In the genomic region with DNA sequence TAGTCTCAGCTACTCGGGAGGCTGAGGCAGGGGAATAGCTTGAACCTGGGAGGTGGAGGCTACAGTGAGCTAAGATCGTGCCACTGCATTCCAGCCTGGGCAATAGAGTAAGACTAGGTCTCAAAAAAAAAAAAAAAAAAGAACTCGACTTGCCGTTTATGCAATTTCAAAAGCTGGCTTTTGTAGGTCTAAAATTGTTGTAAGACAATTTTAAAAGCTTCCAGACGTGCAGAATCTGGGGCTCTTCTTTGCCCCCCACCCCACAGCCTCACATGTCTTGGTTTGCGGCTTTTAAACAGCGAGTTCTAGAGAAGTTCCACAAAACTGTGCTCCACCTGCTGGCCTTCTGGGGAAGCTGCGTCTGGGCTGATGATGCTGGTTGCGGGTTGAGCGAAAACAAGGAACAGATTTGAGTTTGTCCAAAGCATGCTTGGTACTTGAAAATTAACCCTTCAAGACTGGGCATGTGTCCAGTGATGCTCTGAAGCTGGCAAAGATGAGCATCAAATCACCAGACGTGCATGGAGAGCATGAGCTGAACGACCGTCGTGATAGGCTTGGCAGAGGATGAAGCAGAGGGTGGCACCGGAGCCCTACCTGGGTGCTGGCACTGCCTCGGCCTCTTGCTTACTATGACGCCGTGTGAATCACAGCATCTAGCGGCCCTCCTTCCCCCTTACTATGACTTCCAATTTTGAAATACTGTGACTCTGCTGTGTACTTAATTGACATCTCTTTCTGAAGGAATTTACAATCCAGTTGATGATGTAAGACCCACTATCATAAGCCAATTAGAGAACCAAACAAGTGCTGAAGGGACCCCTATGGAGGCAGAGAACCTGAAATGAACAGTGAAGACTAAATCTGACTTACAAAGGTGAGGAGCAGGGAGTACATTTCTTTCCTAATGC, we compare ENCODE assay signal across 1 cellular context.
TF ChIP-seq lines count a peak whose summit lies in the region.

No MANE protein-coding gene starts in this region.

TF ChIP-seq in K562, 482 proteins besides CTCF, POLR2A, EP300 and RAD21 (continued from another document and continues in another):
- TF ChIP-seq, protein P1, sequence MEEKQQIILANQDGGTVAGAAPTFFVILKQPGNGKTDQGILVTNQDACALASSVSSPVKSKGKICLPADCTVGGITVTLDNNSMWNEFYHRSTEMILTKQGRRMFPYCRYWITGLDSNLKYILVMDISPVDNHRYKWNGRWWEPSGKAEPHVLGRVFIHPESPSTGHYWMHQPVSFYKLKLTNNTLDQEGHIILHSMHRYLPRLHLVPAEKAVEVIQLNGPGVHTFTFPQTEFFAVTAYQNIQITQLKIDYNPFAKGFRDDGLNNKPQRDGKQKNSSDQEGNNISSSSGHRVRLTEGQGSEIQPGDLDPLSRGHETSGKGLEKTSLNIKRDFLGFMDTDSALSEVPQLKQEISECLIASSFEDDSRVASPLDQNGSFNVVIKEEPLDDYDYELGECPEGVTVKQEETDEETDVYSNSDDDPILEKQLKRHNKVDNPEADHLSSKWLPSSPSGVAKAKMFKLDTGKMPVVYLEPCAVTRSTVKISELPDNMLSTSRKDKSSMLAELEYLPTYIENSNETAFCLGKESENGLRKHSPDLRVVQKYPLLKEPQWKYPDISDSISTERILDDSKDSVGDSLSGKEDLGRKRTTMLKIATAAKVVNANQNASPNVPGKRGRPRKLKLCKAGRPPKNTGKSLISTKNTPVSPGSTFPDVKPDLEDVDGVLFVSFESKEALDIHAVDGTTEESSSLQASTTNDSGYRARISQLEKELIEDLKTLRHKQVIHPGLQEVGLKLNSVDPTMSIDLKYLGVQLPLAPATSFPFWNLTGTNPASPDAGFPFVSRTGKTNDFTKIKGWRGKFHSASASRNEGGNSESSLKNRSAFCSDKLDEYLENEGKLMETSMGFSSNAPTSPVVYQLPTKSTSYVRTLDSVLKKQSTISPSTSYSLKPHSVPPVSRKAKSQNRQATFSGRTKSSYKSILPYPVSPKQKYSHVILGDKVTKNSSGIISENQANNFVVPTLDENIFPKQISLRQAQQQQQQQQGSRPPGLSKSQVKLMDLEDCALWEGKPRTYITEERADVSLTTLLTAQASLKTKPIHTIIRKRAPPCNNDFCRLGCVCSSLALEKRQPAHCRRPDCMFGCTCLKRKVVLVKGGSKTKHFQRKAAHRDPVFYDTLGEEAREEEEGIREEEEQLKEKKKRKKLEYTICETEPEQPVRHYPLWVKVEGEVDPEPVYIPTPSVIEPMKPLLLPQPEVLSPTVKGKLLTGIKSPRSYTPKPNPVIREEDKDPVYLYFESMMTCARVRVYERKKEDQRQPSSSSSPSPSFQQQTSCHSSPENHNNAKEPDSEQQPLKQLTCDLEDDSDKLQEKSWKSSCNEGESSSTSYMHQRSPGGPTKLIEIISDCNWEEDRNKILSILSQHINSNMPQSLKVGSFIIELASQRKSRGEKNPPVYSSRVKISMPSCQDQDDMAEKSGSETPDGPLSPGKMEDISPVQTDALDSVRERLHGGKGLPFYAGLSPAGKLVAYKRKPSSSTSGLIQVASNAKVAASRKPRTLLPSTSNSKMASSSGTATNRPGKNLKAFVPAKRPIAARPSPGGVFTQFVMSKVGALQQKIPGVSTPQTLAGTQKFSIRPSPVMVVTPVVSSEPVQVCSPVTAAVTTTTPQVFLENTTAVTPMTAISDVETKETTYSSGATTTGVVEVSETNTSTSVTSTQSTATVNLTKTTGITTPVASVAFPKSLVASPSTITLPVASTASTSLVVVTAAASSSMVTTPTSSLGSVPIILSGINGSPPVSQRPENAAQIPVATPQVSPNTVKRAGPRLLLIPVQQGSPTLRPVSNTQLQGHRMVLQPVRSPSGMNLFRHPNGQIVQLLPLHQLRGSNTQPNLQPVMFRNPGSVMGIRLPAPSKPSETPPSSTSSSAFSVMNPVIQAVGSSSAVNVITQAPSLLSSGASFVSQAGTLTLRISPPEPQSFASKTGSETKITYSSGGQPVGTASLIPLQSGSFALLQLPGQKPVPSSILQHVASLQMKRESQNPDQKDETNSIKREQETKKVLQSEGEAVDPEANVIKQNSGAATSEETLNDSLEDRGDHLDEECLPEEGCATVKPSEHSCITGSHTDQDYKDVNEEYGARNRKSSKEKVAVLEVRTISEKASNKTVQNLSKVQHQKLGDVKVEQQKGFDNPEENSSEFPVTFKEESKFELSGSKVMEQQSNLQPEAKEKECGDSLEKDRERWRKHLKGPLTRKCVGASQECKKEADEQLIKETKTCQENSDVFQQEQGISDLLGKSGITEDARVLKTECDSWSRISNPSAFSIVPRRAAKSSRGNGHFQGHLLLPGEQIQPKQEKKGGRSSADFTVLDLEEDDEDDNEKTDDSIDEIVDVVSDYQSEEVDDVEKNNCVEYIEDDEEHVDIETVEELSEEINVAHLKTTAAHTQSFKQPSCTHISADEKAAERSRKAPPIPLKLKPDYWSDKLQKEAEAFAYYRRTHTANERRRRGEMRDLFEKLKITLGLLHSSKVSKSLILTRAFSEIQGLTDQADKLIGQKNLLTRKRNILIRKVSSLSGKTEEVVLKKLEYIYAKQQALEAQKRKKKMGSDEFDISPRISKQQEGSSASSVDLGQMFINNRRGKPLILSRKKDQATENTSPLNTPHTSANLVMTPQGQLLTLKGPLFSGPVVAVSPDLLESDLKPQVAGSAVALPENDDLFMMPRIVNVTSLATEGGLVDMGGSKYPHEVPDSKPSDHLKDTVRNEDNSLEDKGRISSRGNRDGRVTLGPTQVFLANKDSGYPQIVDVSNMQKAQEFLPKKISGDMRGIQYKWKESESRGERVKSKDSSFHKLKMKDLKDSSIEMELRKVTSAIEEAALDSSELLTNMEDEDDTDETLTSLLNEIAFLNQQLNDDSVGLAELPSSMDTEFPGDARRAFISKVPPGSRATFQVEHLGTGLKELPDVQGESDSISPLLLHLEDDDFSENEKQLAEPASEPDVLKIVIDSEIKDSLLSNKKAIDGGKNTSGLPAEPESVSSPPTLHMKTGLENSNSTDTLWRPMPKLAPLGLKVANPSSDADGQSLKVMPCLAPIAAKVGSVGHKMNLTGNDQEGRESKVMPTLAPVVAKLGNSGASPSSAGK (IDR thresholded peaks at IDR 0.05), result no peak
- TF ChIP-seq, protein P2, sequence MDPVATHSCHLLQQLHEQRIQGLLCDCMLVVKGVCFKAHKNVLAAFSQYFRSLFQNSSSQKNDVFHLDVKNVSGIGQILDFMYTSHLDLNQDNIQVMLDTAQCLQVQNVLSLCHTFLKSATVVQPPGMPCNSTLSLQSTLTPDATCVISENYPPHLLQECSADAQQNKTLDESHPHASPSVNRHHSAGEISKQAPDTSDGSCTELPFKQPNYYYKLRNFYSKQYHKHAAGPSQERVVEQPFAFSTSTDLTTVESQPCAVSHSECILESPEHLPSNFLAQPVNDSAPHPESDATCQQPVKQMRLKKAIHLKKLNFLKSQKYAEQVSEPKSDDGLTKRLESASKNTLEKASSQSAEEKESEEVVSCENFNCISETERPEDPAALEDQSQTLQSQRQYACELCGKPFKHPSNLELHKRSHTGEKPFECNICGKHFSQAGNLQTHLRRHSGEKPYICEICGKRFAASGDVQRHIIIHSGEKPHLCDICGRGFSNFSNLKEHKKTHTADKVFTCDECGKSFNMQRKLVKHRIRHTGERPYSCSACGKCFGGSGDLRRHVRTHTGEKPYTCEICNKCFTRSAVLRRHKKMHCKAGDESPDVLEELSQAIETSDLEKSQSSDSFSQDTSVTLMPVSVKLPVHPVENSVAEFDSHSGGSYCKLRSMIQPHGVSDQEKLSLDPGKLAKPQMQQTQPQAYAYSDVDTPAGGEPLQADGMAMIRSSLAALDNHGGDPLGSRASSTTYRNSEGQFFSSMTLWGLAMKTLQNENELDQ (CRISPR knock-in tag; IDR thresholded peaks at IDR 0.05; ENCODE audit: borderline replicate concordance), result no peak
- TF ChIP-seq FOXA3 (CRISPR knock-in tag; conservative IDR thresholded peaks at IDR 0.05 in 1 of 2, IDR thresholded peaks at IDR 0.05 in 1 of 2) (no peak), CBX2 (IDR thresholded peaks at IDR 0.05; ENCODE audit: insufficient read depth, low read length, poor library complexity, severe bottlenecking) (no peak), HDGF (IDR thresholded peaks at IDR 0.05) (no peak), SMC3 (conservative IDR thresholded peaks at IDR 0.05; ENCODE audit: insufficient read depth, low read depth, low read length) (peak; percentile 85), ZNF224 (CRISPR knock-in tag; IDR thresholded peaks at IDR 0.05) (no peak), NR2F6 (CRISPR knock-in tag; IDR thresholded peaks at IDR 0.05) (no peak), SMAD2 (IDR thresholded peaks at IDR 0.05; ENCODE audit: low read depth, low read length) (no peak), U2AF2 (optimal IDR thresholded peaks at IDR 0.05; ENCODE audit: low read depth, low read length) (no peak), TCFL5 (CRISPR knock-in tag; conservative IDR thresholded peaks at IDR 0.05) (no peak), RBM17 (IDR thresholded peaks at IDR 0.05; ENCODE audit: borderline replicate concordance, low read depth, low read length) (no peak), PML (IDR thresholded peaks at IDR 0.05; ENCODE audit: low read length) (no peak), SIRT6 (IDR thresholded peaks at IDR 0.05; ENCODE audit: low read depth, low read length) (no peak), ZNF586 (CRISPR knock-in tag; conservative IDR thresholded peaks at IDR 0.05) (no peak), SP1 (CRISPR knock-in tag; IDR thresholded peaks at IDR 0.05) (0 out of 2 replicates have a peak, but pooled peaks have one; percentile 34), ZNF175 (CRISPR knock-in tag; IDR thresholded peaks at IDR 0.05; ENCODE audit: low read depth) (no peak), MYC (IDR thresholded peaks at IDR 0.05; ENCODE audit: low read depth, low read length) (0 out of 2 replicates have a peak, but pooled peaks have one; percentile 44), MYC (CRISPR knock-in tag; IDR thresholded peaks at IDR 0.05; ENCODE audit: borderline replicate concordance, low read depth) (no peak), XRCC3 (IDR thresholded peaks at IDR 0.05) (no peak), RB1 (IDR thresholded peaks at IDR 0.05; ENCODE audit: low read depth) (0 out of 2 replicates have a peak, but pooled peaks have one; percentile 14)
- TF ChIP-seq, protein P3, sequence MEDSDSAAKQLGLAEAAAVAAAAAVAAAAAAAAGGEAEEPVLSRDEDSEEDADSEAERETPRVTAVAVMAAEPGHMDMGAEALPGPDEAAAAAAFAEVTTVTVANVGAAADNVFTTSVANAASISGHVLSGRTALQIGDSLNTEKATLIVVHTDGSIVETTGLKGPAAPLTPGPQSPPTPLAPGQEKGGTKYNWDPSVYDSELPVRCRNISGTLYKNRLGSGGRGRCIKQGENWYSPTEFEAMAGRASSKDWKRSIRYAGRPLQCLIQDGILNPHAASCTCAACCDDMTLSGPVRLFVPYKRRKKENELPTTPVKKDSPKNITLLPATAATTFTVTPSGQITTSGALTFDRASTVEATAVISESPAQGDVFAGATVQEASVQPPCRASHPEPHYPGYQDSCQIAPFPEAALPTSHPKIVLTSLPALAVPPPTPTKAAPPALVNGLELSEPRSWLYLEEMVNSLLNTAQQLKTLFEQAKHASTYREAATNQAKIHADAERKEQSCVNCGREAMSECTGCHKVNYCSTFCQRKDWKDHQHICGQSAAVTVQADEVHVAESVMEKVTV (CRISPR knock-in tag; IDR thresholded peaks at IDR 0.05), result peak; percentile 69
- TF ChIP-seq, protein P4, sequence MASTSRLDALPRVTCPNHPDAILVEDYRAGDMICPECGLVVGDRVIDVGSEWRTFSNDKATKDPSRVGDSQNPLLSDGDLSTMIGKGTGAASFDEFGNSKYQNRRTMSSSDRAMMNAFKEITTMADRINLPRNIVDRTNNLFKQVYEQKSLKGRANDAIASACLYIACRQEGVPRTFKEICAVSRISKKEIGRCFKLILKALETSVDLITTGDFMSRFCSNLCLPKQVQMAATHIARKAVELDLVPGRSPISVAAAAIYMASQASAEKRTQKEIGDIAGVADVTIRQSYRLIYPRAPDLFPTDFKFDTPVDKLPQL (IDR thresholded peaks at IDR 0.05; ENCODE audit: extremely low read depth, insufficient read length), result no peak
- TF ChIP-seq, protein P5, sequence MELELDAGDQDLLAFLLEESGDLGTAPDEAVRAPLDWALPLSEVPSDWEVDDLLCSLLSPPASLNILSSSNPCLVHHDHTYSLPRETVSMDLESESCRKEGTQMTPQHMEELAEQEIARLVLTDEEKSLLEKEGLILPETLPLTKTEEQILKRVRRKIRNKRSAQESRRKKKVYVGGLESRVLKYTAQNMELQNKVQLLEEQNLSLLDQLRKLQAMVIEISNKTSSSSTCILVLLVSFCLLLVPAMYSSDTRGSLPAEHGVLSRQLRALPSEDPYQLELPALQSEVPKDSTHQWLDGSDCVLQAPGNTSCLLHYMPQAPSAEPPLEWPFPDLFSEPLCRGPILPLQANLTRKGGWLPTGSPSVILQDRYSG (tag; conservative IDR thresholded peaks at IDR 0.05; ENCODE audit: low read depth), result no peak
- TF ChIP-seq, protein P6, sequence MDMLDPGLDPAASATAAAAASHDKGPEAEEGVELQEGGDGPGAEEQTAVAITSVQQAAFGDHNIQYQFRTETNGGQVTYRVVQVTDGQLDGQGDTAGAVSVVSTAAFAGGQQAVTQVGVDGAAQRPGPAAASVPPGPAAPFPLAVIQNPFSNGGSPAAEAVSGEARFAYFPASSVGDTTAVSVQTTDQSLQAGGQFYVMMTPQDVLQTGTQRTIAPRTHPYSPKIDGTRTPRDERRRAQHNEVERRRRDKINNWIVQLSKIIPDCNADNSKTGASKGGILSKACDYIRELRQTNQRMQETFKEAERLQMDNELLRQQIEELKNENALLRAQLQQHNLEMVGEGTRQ (CRISPR knock-in tag; IDR thresholded peaks at IDR 0.05), result no peak
- TF ChIP-seq, protein P7, sequence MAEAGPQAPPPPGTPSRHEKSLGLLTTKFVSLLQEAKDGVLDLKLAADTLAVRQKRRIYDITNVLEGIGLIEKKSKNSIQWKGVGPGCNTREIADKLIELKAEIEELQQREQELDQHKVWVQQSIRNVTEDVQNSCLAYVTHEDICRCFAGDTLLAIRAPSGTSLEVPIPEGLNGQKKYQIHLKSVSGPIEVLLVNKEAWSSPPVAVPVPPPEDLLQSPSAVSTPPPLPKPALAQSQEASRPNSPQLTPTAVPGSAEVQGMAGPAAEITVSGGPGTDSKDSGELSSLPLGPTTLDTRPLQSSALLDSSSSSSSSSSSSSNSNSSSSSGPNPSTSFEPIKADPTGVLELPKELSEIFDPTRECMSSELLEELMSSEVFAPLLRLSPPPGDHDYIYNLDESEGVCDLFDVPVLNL (CRISPR knock-in tag; IDR thresholded peaks at IDR 0.05; ENCODE audit: low read depth), result no peak
